31 cellular contexts compared by ENCODE assay signal in genomic region chr2:146161256-146161882, GRCh38.
"Had no signal": no experiment of that assay in that cellular context is flagged by ENCODE, and none has a peak within 500 bp of the region (broad histone marks: within the 10 kb centered on the region; RNA-seq: fewer than 3 reads in every experiment).

No MANE protein-coding gene starts in this region.

- H3K27ac Mint-ChIP-seq: natural killer cell; nephron; neural progenitor cell; progenitor cell of endocrine pancreas; stimulated activated memory B cell treated with anti-CD40 and anti-IgM and Interleukin-4, amounts not matched to agents 10 μg/mL and 1 μg/mL and 100 μg/mL, for 72 hours; stimulated activated naive CD8-positive, alpha-beta T cell treated with anti-CD3 and anti-CD28 coated beads, Interleukin-15, amount 100 ng/mL, for 72 hours had no signal

- ATAC-seq: natural killer cell; psoas muscle; right cardiac atrium; right lobe of liver; stimulated activated memory B cell treated with anti-CD40 and anti-IgM and Interleukin-4, amounts not matched to agents 10 μg/mL and 1 μg/mL and 100 μg/mL, for 72 hours; stimulated activated naive CD8-positive, alpha-beta T cell treated with anti-CD3 and anti-CD28 coated beads, Interleukin-15, amount 100 ng/mL, for 72 hours; stimulated activated naive CD8-positive, alpha-beta T cell treated with anti-CD3 and anti-CD28 coated beads, Interleukin-15, Interleukin-2, amounts not matched to agents 100 U/mL and 50 U/mL, for 24 hours had no signal

- H3K4me3 Mint-ChIP-seq: natural killer cell; nephron; neural progenitor cell; stimulated activated memory B cell treated with anti-CD40 and anti-IgM and Interleukin-4, amounts not matched to agents 10 μg/mL and 1 μg/mL and 100 μg/mL, for 72 hours; stimulated activated naive CD8-positive, alpha-beta T cell treated with anti-CD3 and anti-CD28 coated beads, Interleukin-15, amount 100 ng/mL, for 72 hours had no signal

- H3K36me3 Mint-ChIP-seq: natural killer cell; neural progenitor cell; stimulated activated memory B cell treated with anti-CD40 and anti-IgM and Interleukin-4, amounts not matched to agents 10 μg/mL and 1 μg/mL and 100 μg/mL, for 72 hours had no signal

- FAIRE-seq: urothelium cell line had no signal

- H3K9me3 ChIP-seq: ovary, psoas muscle, right lobe of liver, sigmoid colon, spleen, suprapubic skin, testis, tibial artery, transverse colon, upper lobe of left lung, vagina had no signal

- H3K4me1 Mint-ChIP-seq: natural killer cell; nephron; neural progenitor cell; stimulated activated memory B cell treated with anti-CD40 and anti-IgM and Interleukin-4, amounts not matched to agents 10 μg/mL and 1 μg/mL and 100 μg/mL, for 72 hours; stimulated activated naive CD8-positive, alpha-beta T cell treated with anti-CD3 and anti-CD28 coated beads, Interleukin-15, amount 100 ng/mL, for 72 hours had no signal

- H3K27me3 Mint-ChIP-seq: progenitor cell of endocrine pancreas; stimulated activated memory B cell treated with anti-CD40 and anti-IgM and Interleukin-4, amounts not matched to agents 10 μg/mL and 1 μg/mL and 100 μg/mL, for 72 hours; stimulated activated naive CD8-positive, alpha-beta T cell treated with anti-CD3 and anti-CD28 coated beads, Interleukin-15, amount 100 ng/mL, for 72 hours had no signal

- H3K4me1 ChIP-seq: neural progenitor cell, parathyroid adenoma, psoas muscle, sigmoid colon, spleen, suprapubic skin, testis, tibial artery, transverse colon, upper lobe of left lung, vagina had no signal

- H3K4me2 ChIP-seq: neural progenitor cell, smooth muscle cell had no signal

- DNase-seq: natural killer cell; occipital lobe; ovary; posterior cingulate gyrus; psoas muscle; right cardiac atrium; right lobe of liver; sigmoid colon; spleen; stimulated activated CD4-positive, alpha-beta T cell treated with anti-CD3 and anti-CD28 coated beads, Interleukin-12 subunit alpha, Interleukin-12 subunit beta, amount 100 ng/mL, for 4 hours; stimulated activated CD4-positive, alpha-beta T cell treated with anti-CD3 and anti-CD28 coated beads, Interleukin-1b, Interleukin-23, amount 100 ng/mL, for 48 hours; stimulated activated CD4-positive, alpha-beta T cell treated with anti-CD3 and anti-CD28 coated beads, Interleukin-4, amount 100 ng/mL, for 1 hour; stimulated activated CD4-positive, alpha-beta T cell treated with anti-CD3 and anti-CD28 coated beads, Interleukin-4, amount 100 ng/mL, for 4 hours; stimulated activated CD8-positive, alpha-beta memory T cell treated with anti-CD3 and anti-CD28 coated beads, Interleukin-4, amount 100 ng/mL, for 48 hours; stimulated activated naive CD4-positive, alpha-beta T cell; stimulated activated naive CD8-positive, alpha-beta T cell treated with anti-CD3 and anti-CD28 coated beads, Interleukin-15, amount 100 ng/mL, for 72 hours; stimulated activated naive CD8-positive, alpha-beta T cell treated with anti-CD3 and anti-CD28 coated beads, Interleukin-15, Interleukin-2, amounts not matched to agents 100 U/mL and 50 U/mL, for 24 hours; substantia nigra; testis; tibial artery; transverse colon; upper lobe of left lung had no signal

- H3K36me3 ChIP-seq: neural progenitor cell, ovary, right lobe of liver, sigmoid colon, spleen, suprapubic skin, tibial artery, transverse colon, upper lobe of left lung, vagina had no signal

- H2AFZ ChIP-seq: neural progenitor cell, parathyroid adenoma had no signal

- H3K27me3 ChIP-seq: neural progenitor cell, ovary, right lobe of liver, sigmoid colon, spleen, suprapubic skin, testis, tibial artery, transverse colon, upper lobe of left lung, vagina had no signal

- H3K27ac ChIP-seq: neural progenitor cell, ovary, parathyroid adenoma, psoas muscle, right lobe of liver, sigmoid colon, spleen, suprapubic skin, testis, tibial artery, transverse colon, upper lobe of left lung, vagina had no signal

- H3K4me3 ChIP-seq: neural progenitor cell, ovary, psoas muscle, right lobe of liver, sigmoid colon, smooth muscle cell, spleen, suprapubic skin, testis, tibial artery, transverse colon, upper lobe of left lung, vagina had no signal

- H3K9me3 Mint-ChIP-seq: nephron; neural progenitor cell; stimulated activated memory B cell treated with anti-CD40 and anti-IgM and Interleukin-4, amounts not matched to agents 10 μg/mL and 1 μg/mL and 100 μg/mL, for 72 hours; stimulated activated naive CD8-positive, alpha-beta T cell treated with anti-CD3 and anti-CD28 coated beads, Interleukin-15, amount 100 ng/mL, for 72 hours had no signal

- H3K79me2 ChIP-seq: parathyroid adenoma had no signal
